In the genomic region with DNA sequence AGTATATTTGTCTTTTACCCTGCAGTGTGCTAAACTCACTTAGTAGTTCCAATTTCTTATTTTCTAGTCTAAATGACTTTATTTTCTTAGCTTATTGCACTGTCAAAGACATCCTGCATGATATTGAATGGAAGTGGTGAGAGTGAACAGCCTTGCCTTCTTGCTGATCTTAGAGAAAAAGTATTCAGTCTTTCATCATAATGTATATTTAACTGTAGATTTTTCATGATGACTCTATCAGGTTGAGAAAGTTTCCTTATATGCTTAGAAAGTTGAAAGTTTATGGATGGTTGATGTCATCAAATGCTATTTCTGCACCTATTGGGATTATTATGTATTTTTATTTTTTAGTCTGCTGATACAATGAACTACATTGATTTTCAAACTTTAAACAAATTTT, we compare ENCODE assay signal across 1 cellular context.
TF ChIP-seq lines count a peak whose summit lies in the region.

No MANE protein-coding gene starts in this region.

TF ChIP-seq in IMR-90, 13 proteins besides CTCF, POLR2A, EP300 and RAD21 (continued from another document):
- no peak for TF ChIP-seq ELK1 (IDR thresholded peaks at IDR 0.05; ENCODE audit: borderline replicate concordance, low read depth, low read length)
- no peak for TF ChIP-seq MAFK (IDR thresholded peaks at IDR 0.05; ENCODE audit: low read depth, low read length)
- TF ChIP-seq USF2 (IDR thresholded peaks at IDR 0.05; ENCODE audit: low read depth, low read length) = no peak
- no peak for TF ChIP-seq MXI1 (IDR thresholded peaks at IDR 0.05; ENCODE audit: borderline replicate concordance, low read depth, low read length)
